14 cellular contexts compared by ENCODE assay signal in the genomic region with DNA sequence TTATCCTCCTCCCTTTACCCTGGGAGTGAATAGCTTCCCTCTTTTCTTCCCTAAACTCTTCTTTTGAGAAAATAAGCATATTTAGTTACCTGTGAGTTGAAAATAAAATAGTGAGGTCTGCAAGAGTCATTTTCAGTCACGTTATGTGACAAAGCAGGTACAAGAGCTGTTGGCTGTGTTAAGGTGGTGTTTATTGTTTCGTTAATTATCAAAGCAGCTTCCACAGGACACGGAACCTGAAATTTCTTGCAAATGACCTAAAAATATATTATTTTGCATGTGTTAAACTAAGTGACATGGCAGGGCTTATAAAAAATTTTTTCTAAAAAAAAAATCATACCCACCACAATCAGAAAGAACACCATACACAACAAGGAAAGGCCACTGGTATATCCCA. TPM values are rescaled to one million over a fixed set of nuclear protein-coding genes. Genes with fewer than 3 reads are reported as not detected.
DNase-seq lines count a peak whose midpoint lies in the region; ATAC-seq and TF ChIP-seq lines count a peak whose summit lies in the region.
"Had no signal": no experiment of that assay in that cellular context is flagged by ENCODE, and none has a peak within 500 bp of the region (broad histone marks: within the 10 kb centered on the region; RNA-seq: fewer than 3 reads in every experiment).

No MANE protein-coding gene starts in this region.

- H3K9me3 ChIP-seq in left ventricle myocardium inferior (replicated peaks) (no peaks in the 10 kb centered on the region), heart left ventricle (no peaks in the 10 kb centered on the region), ascending aorta (no peaks in the 10 kb centered on the region), hepatocyte (ENCODE audit: low read depth) (no peaks in the 10 kb centered on the region), subcutaneous abdominal adipose tissue (ENCODE audit: control insufficient read depth in 5 of 5, low read length in 5 of 5) (no peaks in the 10 kb centered on the region)
- H3K9me3 ChIP-seq: thyroid gland had no signal

- H3K79me2 ChIP-seq in hepatocyte, result peaks cover 52% of the 10 kb centered on the region

- TF ChIP-seq CTCF in left ventricle myocardium inferior (IDR thresholded peaks at IDR 0.05; ENCODE audit: borderline replicate concordance) (no peak), heart left ventricle (IDR thresholded peaks at IDR 0.05) (no peak), ascending aorta (IDR thresholded peaks at IDR 0.05) (no peak), hepatocyte (IDR thresholded peaks at IDR 0.05; ENCODE audit: poor library complexity) (no peak)

- no peak for TF ChIP-seq POLR2A in heart left ventricle (IDR thresholded peaks at IDR 0.05)

- no peak overlapping the region for H2AFZ ChIP-seq in hepatocyte

- peaks cover 100% of the 10 kb centered on the region for H4K20me1 ChIP-seq in hepatocyte (ENCODE audit: insufficient read depth, poor library complexity, severe bottlenecking)

- H3K9me2 ChIP-seq in hepatocyte (replicated peaks; ENCODE audit: insufficient read depth), result no peaks in the 10 kb centered on the region

- H3K4me3 ChIP-seq in left ventricle myocardium inferior, result peak overlapping the region; percentile 10
- H3K4me3 ChIP-seq in heart left ventricle, result peak overlapping the region in 1 of 12 donors; percentile 29
- H3K4me3 ChIP-seq in ascending aorta, result peak overlapping the region; percentile 29 to 98
- no peak overlapping the region for H3K4me3 ChIP-seq in hepatocyte
- H3K4me3 ChIP-seq in subcutaneous abdominal adipose tissue (ENCODE audit: low read depth in 1 of 5, low read length in 5 of 5), result no peak overlapping the region
- H3K4me3 ChIP-seq: thyroid gland had no signal

- no peak for ATAC-seq in heart left ventricle
- no peak for ATAC-seq in GM18870 (IDR thresholded peaks at IDR 0.05; ENCODE audit: unreplicated experiment)
- ATAC-seq: activated CD8-positive, alpha-beta memory T cell treated with anti-CD3 and anti-CD28 coated beads, Interleukin-2, amount 10 ng/mL, durations not matched to agents 7 days and 5 days had no signal

- H3K27me3 ChIP-seq in left ventricle myocardium inferior (ENCODE audit: low read depth), result no peaks in the 10 kb centered on the region
- no peaks in the 10 kb centered on the region for H3K27me3 ChIP-seq in heart left ventricle
- H3K27me3 ChIP-seq in ascending aorta, result no peaks in the 10 kb centered on the region
- no peaks in the 10 kb centered on the region for H3K27me3 ChIP-seq in hepatocyte
- no peaks in the 10 kb centered on the region for H3K27me3 ChIP-seq in subcutaneous abdominal adipose tissue (ENCODE audit: control insufficient read depth in 5 of 5, insufficient read depth in 4 of 5, low read length in 5 of 5)
- H3K27me3 ChIP-seq: thyroid gland had no signal

- H3K4me2 ChIP-seq in hepatocyte, result peak overlapping the region; percentile 43

- DNase-seq in left ventricle myocardium inferior (no peak), heart left ventricle (no peak), ascending aorta (ENCODE audit: low spot score in 2 of 2) (no peak), hepatocyte (ENCODE audit: low spot score) (no peak), NCI-H526 treated with DMSO at 0.1 percent for 48 hours (lab: John Stamatoyannopoulos, UW) (no peak), NCI-H69 (lab: John Stamatoyannopoulos, UW) (no peak)
- DNase-seq: activated CD8-positive, alpha-beta memory T cell treated with anti-CD3 and anti-CD28 coated beads, Interleukin-2, amount 10 ng/mL, durations not matched to agents 7 days and 5 days; activated naive CD4-positive, alpha-beta T cell treated with anti-CD3 and anti-CD28 coated beads for 36 hours; glutamatergic neuron; NCI-H187 treated with DMSO at 0.1 percent for 48 hours; NCI-H524; thyroid gland had no signal

- H3K9ac ChIP-seq in subcutaneous abdominal adipose tissue (ENCODE audit: low read length in 5 of 5), result peak overlapping the region in 1 of 5 donors; percentile 56

- H3K36me3 ChIP-seq in left ventricle myocardium inferior, result peaks cover 99% of the 10 kb centered on the region
- peaks cover 2 to 100% (median 100%) of the 10 kb centered on the region in 9 donors for H3K36me3 ChIP-seq in heart left ventricle
- peaks cover 96 to 99% of the 10 kb centered on the region in 2 donors for H3K36me3 ChIP-seq in ascending aorta
- H3K36me3 ChIP-seq in hepatocyte (replicated peaks; ENCODE audit: insufficient read depth, low read depth), result peaks cover 26% of the 10 kb centered on the region
- peaks cover 83 to 98% (median 97%) of the 10 kb centered on the region in 5 donors for H3K36me3 ChIP-seq in subcutaneous abdominal adipose tissue (ENCODE audit: control insufficient read depth in 5 of 5, insufficient read depth in 5 of 5, low read length in 5 of 5)

- intact Hi-C loops in left ventricle myocardium inferior (cut with micrococcal nuclease), result loop anchor here (10.0 kb wide), 1 partner anchor 301 kb away; no protein-coding TSS in a partner anchor
- intact Hi-C loops in heart left ventricle (cut with DNase I), result loop anchor here in 1 of 10 donors (10.0 kb wide), 1 partner anchor 159 kb away; no protein-coding TSS in a partner anchor
- intact Hi-C loops in ascending aorta (cut with DNase I), result no loop called here

- H3K27ac ChIP-seq in left ventricle myocardium inferior (replicated peaks) (peak overlapping the region; percentile 98), heart left ventricle (peak overlapping the region in 3 of 12 donors; percentile 22 to 55 (median 53)), ascending aorta (peak overlapping the region in 1 of 2 donors; percentile 19), hepatocyte (peak overlapping the region; percentile 14), subcutaneous abdominal adipose tissue (ENCODE audit: low read depth, low read length) (peak overlapping the region; percentile 99)

- peaks cover 99% of the 10 kb centered on the region for H3K4me1 ChIP-seq in left ventricle myocardium inferior
- H3K4me1 ChIP-seq in heart left ventricle, result peaks cover 10 to 93% (median 67%) of the 10 kb centered on the region in 12 donors
- peaks cover 16 to 56% of the 10 kb centered on the region in 2 donors for H3K4me1 ChIP-seq in ascending aorta
- peaks cover 51% of the 10 kb centered on the region for H3K4me1 ChIP-seq in hepatocyte (ENCODE audit: insufficient read depth)
- peaks cover 9 to 58% (median 51%) of the 10 kb centered on the region in 5 donors for H3K4me1 ChIP-seq in subcutaneous abdominal adipose tissue (ENCODE audit: control insufficient read depth in 5 of 5, insufficient read depth in 5 of 5, low read length in 5 of 5)

- WGBS in heart left ventricle, 4 donors, result 69 to 77% (median 76%) methylated on average over 3 of the region's 3 CpGs
- WGBS in hepatocyte (ENCODE audit: low lambda C conversion rate, missing lambda C conversion rate), result 91% methylated on average over 3 of the region's 3 CpGs

RNA-seq across cellular contexts. Expression of a gene that starts 8.3 kb away (rescaled TPM):
- total RNA-seq in left ventricle myocardium inferior (129 TPM), heart left ventricle (100 to 1,000 TPM in 7 of 9 donors, 10 to 100 TPM in 2; 82.1 to 373 (median 161) TPM), ascending aorta (384 TPM), hepatocyte (372 and 373 TPM in 2 replicates)
- polyA plus RNA-seq in heart left ventricle (100 to 1,000 TPM in 1 of 2 donors, 10 to 100 TPM in 1; 39.7 to 195 TPM), hepatocyte (139 and 144 TPM in 2 replicates)

Comparison
In these comparisons a context has a peak if more than half of its experiments do, and no peak if none do; other contexts are left out.
1. H3K4me3 ChIP-seq: peak in left ventricle myocardium inferior (single experiment) and ascending aorta (2 of 2); none in hepatocyte (single experiment) and subcutaneous abdominal adipose tissue (0 of 5).